1 cellular context compared by ENCODE assay signal in genomic region chr18:76134631-76135030, GRCh38.
TF ChIP-seq lines count a peak whose summit lies in the region.

No MANE protein-coding gene starts in this region.

TF ChIP-seq in SK-N-SH, 30 proteins besides CTCF, POLR2A, EP300 and RAD21 (continued from another document):
- TF ChIP-seq MEF2A (IDR thresholded peaks at IDR 0.05; ENCODE audit: borderline replicate concordance, low read depth): no peak
- no peak for TF ChIP-seq RXRA (IDR thresholded peaks at IDR 0.05; ENCODE audit: borderline replicate concordance, low read depth)
- no peak for TF ChIP-seq TEAD4 (IDR thresholded peaks at IDR 0.05; ENCODE audit: borderline replicate concordance, insufficient read depth)
- TF ChIP-seq REST (IDR thresholded peaks at IDR 0.05; ENCODE audit: low read depth, low read length): no peak
- TF ChIP-seq POLR2AphosphoS5 (IDR thresholded peaks at IDR 0.05; ENCODE audit: low read depth, low read length): no peak
- TF ChIP-seq TAF1 (IDR thresholded peaks at IDR 0.05; ENCODE audit: borderline replicate concordance, low read depth, low read length): no peak
TF ChIP-seq in SK-N-SH: peak in this region for 0.
